Comparison of ENCODE assay signal across 14 cellular contexts in the genomic region with DNA sequence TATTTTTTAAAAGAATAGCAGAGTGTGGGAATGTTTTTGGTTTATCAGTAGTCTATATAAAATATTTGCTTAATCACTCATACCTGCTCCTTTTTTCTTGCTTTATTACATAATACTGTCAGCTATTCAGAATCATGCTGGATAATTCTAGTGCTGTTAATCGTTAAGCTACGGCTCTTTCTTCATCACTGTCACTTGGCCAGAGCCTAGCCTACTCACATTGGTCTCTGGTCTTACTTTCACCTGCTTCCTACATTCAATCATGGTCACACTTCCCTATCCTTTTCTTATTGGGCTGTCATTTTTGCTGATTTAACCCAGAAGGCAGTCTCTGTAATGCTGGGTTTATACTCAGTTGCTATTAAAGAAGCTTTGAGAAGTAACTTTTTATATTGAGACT. TPM values are rescaled to one million over a fixed set of nuclear protein-coding genes. Genes with fewer than 3 reads are reported as not detected.
DNase-seq lines count a peak whose midpoint lies in the region; ATAC-seq and TF ChIP-seq lines count a peak whose summit lies in the region.
"Had no signal": no experiment of that assay in that cellular context is flagged by ENCODE, and none has a peak within 500 bp of the region (broad histone marks: within the 10 kb centered on the region; RNA-seq: fewer than 3 reads in every experiment).

No MANE protein-coding gene starts in this region.

- no peak for TF ChIP-seq CTCF in DOHH2 (IDR thresholded peaks at IDR 0.05; ENCODE audit: low read depth, low read length, poor library complexity, severe bottlenecking)
- TF ChIP-seq CTCF in liver (IDR thresholded peaks at IDR 0.05; ENCODE audit: low read depth, low read length, missing input control), result no peak
- no peak for TF ChIP-seq CTCF in stomach (IDR thresholded peaks at IDR 0.05)

- H3K9me3 Mint-ChIP-seq in activated naive CD8-positive, alpha-beta T cell treated with anti-CD3 and anti-CD28 coated beads for 36 hours, result no peaks in the 10 kb centered on the region
- H3K9me3 Mint-ChIP-seq: dendritic cell treated with granulocyte-macrophage colony-stimulating factor and Interleukin-4, amounts not matched to agents 40 ng/mL and 50 ng/mL, for 4 days; stimulated activated naive B cell treated with anti-CD40 and anti-IgM and Interleukin-4, amounts not matched to agents 10 μg/mL and 1 μg/mL and 100 μg/mL, for 72 hours had no signal

- no peaks in the 10 kb centered on the region for H3K9me2 ChIP-seq in DOHH2 (replicated peaks; ENCODE audit: control insufficient read depth, low read length)

- H3K79me2 ChIP-seq in DOHH2 (ENCODE audit: control insufficient read depth, low read length), result peaks cover 59% of the 10 kb centered on the region

- H3K9ac ChIP-seq in liver (ENCODE audit: low read depth in 1 of 2, low read length in 2 of 2), result no peak overlapping the region

- H4K20me1 ChIP-seq in DOHH2 (ENCODE audit: control insufficient read depth, insufficient read depth, low read depth, low read length), result no peaks in the 10 kb centered on the region

- WGBS in liver, result 34% methylated on average over 2 of the region's 2 CpGs
- WGBS in stomach, 5 donors, result 53 to 71% (median 61%) methylated on average over 2 of the region's 2 CpGs

- H3K4me3 ChIP-seq in DOHH2 (ENCODE audit: low read length), result no peak overlapping the region
- no peak overlapping the region for H3K4me3 ChIP-seq in liver (ENCODE audit: low read depth in 1 of 3, low read length in 3 of 3)
- H3K4me3 ChIP-seq in stomach, result no peak overlapping the region

- H3K36me3 ChIP-seq in DOHH2 (ENCODE audit: control insufficient read depth, low read length), result peaks cover 34% of the 10 kb centered on the region
- peaks cover 0 to 4% (median 2%) of the 10 kb centered on the region in 4 donors for H3K36me3 ChIP-seq in liver (ENCODE audit: control insufficient read depth in 4 of 4, insufficient read depth in 3 of 4, low read depth in 1 of 4, low read length in 3 of 4)
- H3K36me3 ChIP-seq in stomach, result peaks cover 0 to 20% (median 13%) of the 10 kb centered on the region in 4 donors

- peaks cover 18% of the 10 kb centered on the region for H3K36me3 Mint-ChIP-seq in activated naive CD8-positive, alpha-beta T cell treated with anti-CD3 and anti-CD28 coated beads for 36 hours

- no peak overlapping the region for H3K27ac Mint-ChIP-seq in activated naive CD8-positive, alpha-beta T cell treated with anti-CD3 and anti-CD28 coated beads for 36 hours
- H3K27ac Mint-ChIP-seq: dendritic cell treated with granulocyte-macrophage colony-stimulating factor and Interleukin-4, amounts not matched to agents 40 ng/mL and 50 ng/mL, for 4 days; stimulated activated naive B cell treated with anti-CD40 and anti-IgM and Interleukin-4, amounts not matched to agents 10 μg/mL and 1 μg/mL and 100 μg/mL, for 72 hours had no signal

- H3K27me3 ChIP-seq in DOHH2 (ENCODE audit: control insufficient read depth, low read length) (no peaks in the 10 kb centered on the region), liver (ENCODE audit: control insufficient read depth in 4 of 4, insufficient read depth in 4 of 4, low read length in 3 of 4) (no peaks in the 10 kb centered on the region), stomach (peaks cover 0 to 5% (median 0%) of the 10 kb centered on the region in 3 donors)

- ATAC-seq in HG02610 (IDR thresholded peaks at IDR 0.05; ENCODE audit: unreplicated experiment) (no peak), GM21367 (IDR thresholded peaks at IDR 0.05; ENCODE audit: unreplicated experiment) (no peak)
- ATAC-seq: stimulated activated naive B cell treated with anti-CD40 and anti-IgM and Interleukin-4, amounts not matched to agents 10 μg/mL and 1 μg/mL and 100 μg/mL, for 72 hours had no signal

- H3K27me3 Mint-ChIP-seq in activated naive CD8-positive, alpha-beta T cell treated with anti-CD3 and anti-CD28 coated beads for 36 hours, result no peaks in the 10 kb centered on the region
- H3K27me3 Mint-ChIP-seq: stimulated activated naive B cell treated with anti-CD40 and anti-IgM and Interleukin-4, amounts not matched to agents 10 μg/mL and 1 μg/mL and 100 μg/mL, for 72 hours had no signal

- peak; percentile 55 for DNase-seq in ACHN
- no peak for DNase-seq in activated naive CD8-positive, alpha-beta T cell treated with anti-CD3 and anti-CD28 coated beads for 36 hours
- no peak for DNase-seq in stomach
- no peak for DNase-seq in stimulated activated CD8-positive, alpha-beta memory T cell treated with anti-CD3 and anti-CD28 coated beads, Interleukin-4, amount 100 ng/mL, for 48 hours
- DNase-seq: amniotic stem cell; Kasumi-1; NCI-H187; stimulated activated CD4-positive, alpha-beta T cell treated with anti-CD3 and anti-CD28 coated beads, Interleukin-4, amount 100 ng/mL, for 1 hour; stimulated activated naive B cell treated with anti-CD40 and anti-IgM and Interleukin-4, amounts not matched to agents 10 μg/mL and 1 μg/mL and 100 μg/mL, for 72 hours had no signal

- TF ChIP-seq POLR2A in stomach (IDR thresholded peaks at IDR 0.05), result no peak

- no peak for TF ChIP-seq EP300 in stomach (IDR thresholded peaks at IDR 0.05)

- intact Hi-C loops in stomach (cut with DNase I; ENCODE audit: low total_unique reads), result loop anchor here (10.0 kb wide), 1 partner anchor 282 kb away; no protein-coding TSS in a partner anchor

- H3K4me3 Mint-ChIP-seq in activated naive CD8-positive, alpha-beta T cell treated with anti-CD3 and anti-CD28 coated beads for 36 hours, result peak overlapping the region; percentile 32
- H3K4me3 Mint-ChIP-seq: dendritic cell treated with granulocyte-macrophage colony-stimulating factor and Interleukin-4, amounts not matched to agents 40 ng/mL and 50 ng/mL, for 4 days; stimulated activated naive B cell treated with anti-CD40 and anti-IgM and Interleukin-4, amounts not matched to agents 10 μg/mL and 1 μg/mL and 100 μg/mL, for 72 hours had no signal

- H3K9me3 ChIP-seq in DOHH2 (ENCODE audit: control insufficient read depth, insufficient read depth, low read length), result no peaks in the 10 kb centered on the region
- no peaks in the 10 kb centered on the region for H3K9me3 ChIP-seq in liver (ENCODE audit: control insufficient read depth in 4 of 4, low read length in 3 of 4)
- no peaks in the 10 kb centered on the region for H3K9me3 ChIP-seq in stomach

- in situ Hi-C loops in ACHN (cut with HindIII; ENCODE audit: low pct_ligation_motif_present, low pct_unique_long_range_greater_than_20kb, low sequenced_read_pairs), result no loop called here

- peaks cover 21% of the 10 kb centered on the region for H3K4me1 ChIP-seq in DOHH2 (ENCODE audit: control insufficient read depth, low read length)
- peaks cover 5 to 19% (median 14%) of the 10 kb centered on the region in 4 donors for H3K4me1 ChIP-seq in liver (ENCODE audit: control insufficient read depth in 4 of 4, insufficient read depth in 4 of 4, low read length in 3 of 4)
- H3K4me1 ChIP-seq in stomach, result peaks cover 4 to 33% (median 23%) of the 10 kb centered on the region in 4 donors

- H3K4me1 Mint-ChIP-seq in activated naive CD8-positive, alpha-beta T cell treated with anti-CD3 and anti-CD28 coated beads for 36 hours, result peaks cover 23% of the 10 kb centered on the region

- H3F3A ChIP-seq in DOHH2 (ENCODE audit: control insufficient read depth, insufficient read depth), result peaks cover 6% of the 10 kb centered on the region

- no peak overlapping the region for H3K27ac ChIP-seq in DOHH2 (ENCODE audit: low read depth, low read length)
- H3K27ac ChIP-seq in liver (ENCODE audit: low read depth in 1 of 2, low read length in 2 of 2), result no peak overlapping the region
- H3K27ac ChIP-seq in stomach, result no peak overlapping the region

- peak overlapping the region; percentile 17 for H3K4me2 ChIP-seq in DOHH2 (ENCODE audit: low read length)

- TF ChIP-seq RAD21 in liver (IDR thresholded peaks at IDR 0.05), result peak; percentile 47 to 59

TF ChIP-seq in liver, 16 proteins besides CTCF, POLR2A, EP300 and RAD21 (continues in another document):
- TF ChIP-seq YY1 (IDR thresholded peaks at IDR 0.05) (peak; percentile 64), JUND (IDR thresholded peaks at IDR 0.05) (peak in 1 of 2 donors; percentile 24), FOXA1 (IDR thresholded peaks at IDR 0.05) (no peak), HNF4G (IDR thresholded peaks at IDR 0.05) (peak; percentile 10), TAF1 (conservative IDR thresholded peaks at IDR 0.05) (no peak), NR2F2 (IDR thresholded peaks at IDR 0.05) (no peak), EGR1 (IDR thresholded peaks at IDR 0.05; ENCODE audit: low read depth in 2 of 2) (no peak)
- TF ChIP-seq, protein P1, sequence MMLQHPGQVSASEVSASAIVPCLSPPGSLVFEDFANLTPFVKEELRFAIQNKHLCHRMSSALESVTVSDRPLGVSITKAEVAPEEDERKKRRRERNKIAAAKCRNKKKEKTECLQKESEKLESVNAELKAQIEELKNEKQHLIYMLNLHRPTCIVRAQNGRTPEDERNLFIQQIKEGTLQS (IDR thresholded peaks at IDR 0.05), result peak; percentile 58
- TF ChIP-seq, protein P2, sequence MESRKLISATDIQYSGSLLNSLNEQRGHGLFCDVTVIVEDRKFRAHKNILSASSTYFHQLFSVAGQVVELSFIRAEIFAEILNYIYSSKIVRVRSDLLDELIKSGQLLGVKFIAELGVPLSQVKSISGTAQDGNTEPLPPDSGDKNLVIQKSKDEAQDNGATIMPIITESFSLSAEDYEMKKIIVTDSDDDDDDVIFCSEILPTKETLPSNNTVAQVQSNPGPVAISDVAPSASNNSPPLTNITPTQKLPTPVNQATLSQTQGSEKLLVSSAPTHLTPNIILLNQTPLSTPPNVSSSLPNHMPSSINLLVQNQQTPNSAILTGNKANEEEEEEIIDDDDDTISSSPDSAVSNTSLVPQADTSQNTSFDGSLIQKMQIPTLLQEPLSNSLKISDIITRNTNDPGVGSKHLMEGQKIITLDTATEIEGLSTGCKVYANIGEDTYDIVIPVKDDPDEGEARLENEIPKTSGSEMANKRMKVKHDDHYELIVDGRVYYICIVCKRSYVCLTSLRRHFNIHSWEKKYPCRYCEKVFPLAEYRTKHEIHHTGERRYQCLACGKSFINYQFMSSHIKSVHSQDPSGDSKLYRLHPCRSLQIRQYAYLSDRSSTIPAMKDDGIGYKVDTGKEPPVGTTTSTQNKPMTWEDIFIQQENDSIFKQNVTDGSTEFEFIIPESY (IDR thresholded peaks at IDR 0.05), result peak; percentile 36
- TF ChIP-seq, protein P3, sequence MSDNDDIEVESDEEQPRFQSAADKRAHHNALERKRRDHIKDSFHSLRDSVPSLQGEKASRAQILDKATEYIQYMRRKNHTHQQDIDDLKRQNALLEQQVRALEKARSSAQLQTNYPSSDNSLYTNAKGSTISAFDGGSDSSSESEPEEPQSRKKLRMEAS (IDR thresholded peaks at IDR 0.05), result peak; percentile 33

RNA-seq across cellular contexts. Expression of a gene that starts 2.5 kb away (rescaled TPM):
- 10 to 100 TPM; 12.1 to 12.9 TPM for total RNA-seq in activated naive CD8-positive, alpha-beta T cell treated with anti-CD3 and anti-CD28 coated beads for 36 hours
- total RNA-seq in liver (10 to 100 TPM; 11.1 to 25.9 TPM), stomach (10 to 100 TPM in 3 of 5 donors, 1 to 10 TPM in 2; 2.6 to 30.7 (median 10.7) TPM)
- polyA plus RNA-seq in liver (1 to 10 TPM; 5.2 to 8.0 TPM), stomach (10 to 100 TPM in 1 of 3 donors, 1 to 10 TPM in 2; 4.6 to 11.0 (median 8.2) TPM)

RNA-seq across cellular contexts. Expression of a gene that starts 47.6 kb away (rescaled TPM):
- total RNA-seq in activated naive CD8-positive, alpha-beta T cell treated with anti-CD3 and anti-CD28 coated beads for 36 hours, result under 1 TPM in 1 of 2 experiments, not detected in 1; 0.14 TPM
- total RNA-seq in liver (not detected), stomach (not detected)
- polyA plus RNA-seq in liver (not detected), stomach (under 1 TPM in 2 of 3 donors, not detected in 1; 0.15 to 0.19 TPM)
